ENCODE assay signal across 25 cellular contexts in the genomic region with DNA sequence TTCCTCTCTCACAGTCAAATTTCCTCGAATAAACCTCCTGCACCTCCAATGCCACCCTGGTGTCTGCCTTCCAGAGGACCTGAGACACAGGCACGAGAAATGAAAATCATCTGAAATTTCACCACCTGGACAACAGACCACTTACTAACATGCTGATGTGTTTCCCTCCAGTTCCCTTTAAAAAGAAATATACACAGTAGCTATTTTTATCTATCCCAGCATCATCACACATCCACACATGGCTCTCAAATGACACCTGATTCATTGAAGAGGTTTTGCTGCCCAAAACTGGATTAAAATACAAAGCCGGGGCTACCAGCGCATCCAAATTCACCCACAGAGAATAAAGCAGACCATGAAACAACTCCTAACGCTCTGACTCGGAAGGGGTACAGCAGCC. TPM values are rescaled to one million over a fixed set of nuclear protein-coding genes. Genes with fewer than 3 reads are reported as not detected.
A peak's percentile ranks its signal among the peaks of the same experiment; 100 is the strongest.
DNase-seq lines count a peak whose midpoint lies in the region; ATAC-seq and TF ChIP-seq lines count a peak whose summit lies in the region.
"Had no signal": no experiment of that assay in that cellular context is flagged by ENCODE, and none has a peak within 500 bp of the region (broad histone marks: within the 10 kb centered on the region; RNA-seq: fewer than 3 reads in every experiment).

No MANE protein-coding gene starts in this region.

- 91 to 92% methylated on average over 6 of the region's 6 CpGs for whole genome bisulfite sequencing in heart right ventricle, 2 donors
- WGBS in neuronal stem cell (ENCODE audit: extremely low coverage in 2 of 2, insufficient read length in 2 of 2, insufficient replicate concordance in 1 of 2), 2 donors: no CpG with 5 or more reads among the region's 6 CpGs

- no peaks in the 10 kb centered on the region for H3K4me1 Mint-ChIP-seq in activated T-helper 17 cell treated with anti-CD3 and anti-CD28 coated beads, Interleukin-2, amount 50 U/mL, for 72 hours

- H3K9me3 ChIP-seq in heart right ventricle (no peaks in the 10 kb centered on the region), neuronal stem cell (replicated peaks in 1 of 2; ENCODE audit: control insufficient read depth in 2 of 2, insufficient read depth in 1 of 2, low read depth in 1 of 2, low read length in 2 of 2) (no peaks in the 10 kb centered on the region)
- H3K9me3 ChIP-seq: BLaER1 had no signal

- H3K4me3 ChIP-seq in heart right ventricle (no peak overlapping the region), neuronal stem cell (ENCODE audit: low read length in 2 of 2) (no peak overlapping the region)
- H3K4me3 ChIP-seq: BLaER1 had no signal

- no peak overlapping the region for H3K23ac ChIP-seq in neuronal stem cell (ENCODE audit: low read depth, low read length, poor library complexity)

- H3K27ac ChIP-seq in heart right ventricle: no peak overlapping the region
- H3K27ac ChIP-seq in neuronal stem cell (replicated peaks; ENCODE audit: low read length): no peak overlapping the region
- H3K27ac ChIP-seq: BLaER1, HL-60, KMS-11 had no signal

- no peak overlapping the region for H3K14ac ChIP-seq in neuronal stem cell (ENCODE audit: low read length)

- no peak overlapping the region for H2BK120ac ChIP-seq in neuronal stem cell (ENCODE audit: low read depth, low read length)

- H3K4me2 ChIP-seq in neuronal stem cell (ENCODE audit: insufficient read depth, low read length, poor library complexity, severe bottlenecking): no peak overlapping the region
- H3K4me2 ChIP-seq: BLaER1, KMS-11 had no signal

- peak; percentile 38 for DNase-seq in cardiac septum (ENCODE audit: low spot score)
- no peak for DNase-seq in heart right ventricle
- no peak for DNase-seq in neuronal stem cell (ENCODE audit: low spot score)
- DNase-seq in activated T-cell treated with anti-CD3 and anti-CD28 coated beads, Interleukin-2, amount 50 U/mL, for 1 hour: no peak
- DNase-seq in NCI-H1105 treated with DMSO at 0.1 percent for 48 hours (lab: John Stamatoyannopoulos, UW): no peak
- DNase-seq: CD4-positive, alpha-beta memory T cell; COR-L47; DMS53; GOT3; MM.1S; NCI-H1417; NCI-H1694; NCI-H2029 treated with DMSO at 0.1 percent for 48 hours; NCI-H446 treated with DMSO at 0.1 percent for 48 hours; NCI-H526; NCI-H82; NK-92 treated with Interleukin-12 subunit alpha and Interleukin-12 subunit beta, amount 100 ng/mL, for 24 hours; Right ventricle myocardium superior; RPMI8226 had no signal

- H2BK15ac ChIP-seq in neuronal stem cell (ENCODE audit: low read length): no peak overlapping the region

- H3K36me3 ChIP-seq in heart right ventricle (peaks cover 0 to 100% (median 69%) of the 10 kb centered on the region in 9 donors), neuronal stem cell (replicated peaks in 1 of 2; ENCODE audit: control insufficient read depth in 2 of 2, insufficient read depth in 2 of 2, low read length in 2 of 2) (peaks cover 45 to 91% of the 10 kb centered on the region in 2 donors)

- H3K18ac ChIP-seq in neuronal stem cell (ENCODE audit: low read length): no peak overlapping the region

- no peak overlapping the region for H2AFZ ChIP-seq in neuronal stem cell (ENCODE audit: low read length)

- H3K9ac ChIP-seq in neuronal stem cell (ENCODE audit: low read depth, low read length, poor library complexity): peak overlapping the region; percentile 50
- H3K9ac ChIP-seq: BLaER1, KMS-11 had no signal

- no peaks in the 10 kb centered on the region for H3K27me3 Mint-ChIP-seq in activated T-helper 17 cell treated with anti-CD3 and anti-CD28 coated beads, Interleukin-2, amount 50 U/mL, for 72 hours
- H3K27me3 Mint-ChIP-seq: CD4-positive, alpha-beta memory T cell; IgD-negative memory B cell had no signal

- peaks cover 48% of the 10 kb centered on the region for H3K36me3 Mint-ChIP-seq in activated T-helper 17 cell treated with anti-CD3 and anti-CD28 coated beads, Interleukin-2, amount 50 U/mL, for 72 hours (ENCODE audit: low read depth)

- no peak overlapping the region for H4K91ac ChIP-seq in neuronal stem cell (ENCODE audit: low read depth, low read length, poor library complexity)

- no peaks in the 10 kb centered on the region for H3K79me1 ChIP-seq in neuronal stem cell (ENCODE audit: low read depth, low read length)

- H3K9me3 Mint-ChIP-seq in activated T-helper 17 cell treated with anti-CD3 and anti-CD28 coated beads, Interleukin-2, amount 50 U/mL, for 72 hours: no peaks in the 10 kb centered on the region
- H3K9me3 Mint-ChIP-seq: CD4-positive, alpha-beta memory T cell; IgD-negative memory B cell had no signal

- H2AK5ac ChIP-seq in neuronal stem cell (ENCODE audit: low read depth, low read length): no peak overlapping the region

- H3K27me3 ChIP-seq in heart right ventricle: no peaks in the 10 kb centered on the region
- peaks cover 0 to 2% (median 0%) of the 10 kb centered on the region in 3 experiments for H3K27me3 ChIP-seq in neuronal stem cell (ENCODE audit: control insufficient read depth in 3 of 3, insufficient read depth in 3 of 3, low read depth in 1 of 3, low read length in 3 of 3)
- H3K27me3 ChIP-seq: BLaER1 had no signal

- H3K27ac Mint-ChIP-seq in activated T-helper 17 cell treated with anti-CD3 and anti-CD28 coated beads, Interleukin-2, amount 50 U/mL, for 72 hours: peak overlapping the region; percentile 11
- H3K27ac Mint-ChIP-seq: IgD-negative memory B cell had no signal

- intact Hi-C loops in cardiac septum (cut with DNase I) (loop anchor here (2.0 to 5.0 kb wide), 3 partner anchors 457 to 823 kb away; no protein-coding TSS in a partner anchor), heart right ventricle (cut with DNase I) (loop anchor here (2.0 to 10.0 kb wide), 17 partner anchors 77 to 827 kb away; partner anchors contain the start of genes MYOCD (in 6 of the 10) and ARHGAP44 (in 1 of the 10))

- H3K4ac ChIP-seq in neuronal stem cell (ENCODE audit: low read length): no peak overlapping the region

- TF ChIP-seq CTCF in heart right ventricle (IDR thresholded peaks at IDR 0.05): no peak

- peaks cover 0 to 6% (median 0%) of the 10 kb centered on the region in 9 donors for H3K4me1 ChIP-seq in heart right ventricle
- peaks cover 2 to 3% of the 10 kb centered on the region in 2 donors for H3K4me1 ChIP-seq in neuronal stem cell (ENCODE audit: control insufficient read depth in 2 of 2, insufficient read depth in 1 of 2, low read depth in 1 of 2, low read length in 2 of 2)
- H3K4me1 ChIP-seq: BLaER1 had no signal

- no peak overlapping the region for H2BK12ac ChIP-seq in neuronal stem cell (ENCODE audit: low read length)

- ATAC-seq in heart right ventricle (no peak), HG03159 (IDR thresholded peaks at IDR 0.05; ENCODE audit: unreplicated experiment) (no peak)
- no peak for ATAC-seq in activated T-helper 17 cell treated with anti-CD3 and anti-CD28 coated beads, Interleukin-2, amount 50 U/mL, for 72 hours (replicated peaks)

- H4K8ac ChIP-seq in neuronal stem cell (ENCODE audit: low read depth, low read length): no peak overlapping the region

- no peak overlapping the region for H2BK5ac ChIP-seq in neuronal stem cell (ENCODE audit: low read length)

- no peak overlapping the region for H3K4me3 Mint-ChIP-seq in activated T-helper 17 cell treated with anti-CD3 and anti-CD28 coated beads, Interleukin-2, amount 50 U/mL, for 72 hours
- H3K4me3 Mint-ChIP-seq: CD4-positive, alpha-beta memory T cell; IgD-negative memory B cell had no signal

RNA-seq across cellular contexts. Expression of gene ELAC2, which starts 13.9 kb away (rescaled TPM):
- 52.2 TPM for total RNA-seq in cardiac septum
- total RNA-seq in heart right ventricle: 10 to 100 TPM; 54.2 to 76.8 (median 64.1) TPM
- 10 to 100 TPM; 32.3 to 50.4 TPM for polyA plus RNA-seq in heart right ventricle
- total RNA-seq in activated T-helper 17 cell treated with anti-CD3 and anti-CD28 coated beads, Interleukin-2, amount 50 U/mL, for 72 hours: 10 to 100 TPM; 49.3 to 90.8 TPM
- 38.7 TPM for polyA plus RNA-seq in neuronal stem cell (2013, experiment 1 of 2)
- polyA plus RNA-seq in neuronal stem cell (2013, experiment 2 of 2): 36.8 TPM
